8 cellular contexts compared by ENCODE assay signal in the genomic region with DNA sequence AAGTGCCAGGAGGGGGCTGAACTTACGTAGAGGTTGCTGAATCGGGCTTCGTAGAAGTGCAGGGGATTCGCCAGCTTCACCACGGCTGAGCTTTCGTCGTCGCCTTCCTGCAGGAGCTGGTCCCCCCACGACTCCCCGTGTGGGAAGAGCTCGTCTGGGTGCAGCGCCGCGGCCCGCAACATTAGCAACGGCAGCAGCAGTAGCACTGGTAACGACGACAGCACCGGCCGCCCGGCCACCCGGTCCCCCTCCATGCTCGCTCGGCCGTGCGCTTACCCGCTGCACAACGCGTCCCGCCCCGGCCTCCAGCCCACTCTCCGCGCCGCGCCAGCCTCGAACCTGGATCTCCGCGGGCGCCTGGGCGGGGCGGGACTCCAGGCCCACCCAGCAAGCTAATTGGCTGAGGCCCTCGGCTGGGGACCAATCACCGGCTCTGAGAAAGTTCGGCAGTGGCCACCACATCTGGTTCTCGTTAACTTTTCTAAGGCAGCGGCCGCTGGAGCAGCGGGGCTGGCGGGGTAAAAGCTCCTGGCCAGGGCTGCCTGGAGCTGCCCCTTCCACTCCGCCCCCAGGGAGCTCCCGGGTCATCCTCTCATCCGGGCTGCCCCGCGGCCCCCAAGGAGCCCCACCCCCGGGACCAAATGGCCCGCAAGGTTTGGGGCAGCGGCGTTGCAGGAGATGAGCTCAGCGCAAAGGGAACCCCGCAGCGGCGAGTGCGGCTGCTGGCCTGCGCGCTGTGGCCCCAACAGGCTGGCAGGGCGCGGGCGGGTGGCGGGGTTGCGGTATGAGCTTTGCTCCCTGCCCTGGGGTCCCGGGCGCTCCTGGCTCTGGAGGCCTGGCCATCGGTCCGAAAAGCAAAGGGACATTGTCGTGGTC.
A peak's percentile ranks its signal among the peaks of the same experiment; 100 is the strongest.
DNase-seq lines count a peak whose midpoint lies in the region; ATAC-seq and TF ChIP-seq lines count a peak whose summit lies in the region.

Gene NID2, minus strand, starts transcription at position 319 of the 876 bp plus-strand sequence. Its CDS starts 65 bp downstream, at position 254.

- in situ Hi-C loops in brain microvascular endothelial cell (cut with HindIII; ENCODE audit: low pct_ligation_motif_present, low sequenced_read_pairs), result no loop called here

- no peaks in the 10 kb centered on the region for H3K27me3 ChIP-seq in brain microvascular endothelial cell (replicated peaks)

- peak; percentile 7 for TF ChIP-seq CTCF in brain microvascular endothelial cell (IDR thresholded peaks at IDR 0.05; ENCODE audit: low read depth, low read length, missing control alignments)

- DNase-seq in NCI-H748 (lab: John Stamatoyannopoulos, UW; ENCODE audit: unreplicated experiment) (peak; percentile 53), NCI-H748 treated with DMSO at 0.1 percent for 48 hours (lab: John Stamatoyannopoulos, UW) (no peak), brain microvascular endothelial cell (peak; percentile 92), retina (peak; percentile 86), GM19238 (ENCODE audit: insufficient read length, low spot score) (no peak)

- peak within 1 kb of the TSS; percentile 91 for H3K4me3 ChIP-seq in brain microvascular endothelial cell (ENCODE audit: low read depth, low read length)
- peak within 1 kb of the TSS; percentile 63 for H3K4me3 ChIP-seq in iPS-11a (ENCODE audit: low read depth, low read length)

- ATAC-seq in SK-N-SH treated with all-trans-retinoic acid at 6 μM for 48 hours (peak; percentile 90), HG03159 (IDR thresholded peaks at IDR 0.05; ENCODE audit: unreplicated experiment) (no peak)

- H3K27ac ChIP-seq in brain microvascular endothelial cell, result peak within 1 kb of the TSS; percentile 90

- H3K36me3 ChIP-seq in brain microvascular endothelial cell (replicated peaks), result peaks cover 7% of the 10 kb centered on the region

TF ChIP-seq in SK-N-SH treated with all-trans-retinoic acid at 6 μM for 48 hours, 23 proteins besides CTCF, POLR2A, EP300 and RAD21:
- no peak for TF ChIP-seq ZC3H10 (CRISPR knock-in tag; IDR thresholded peaks at IDR 0.05)
- TF ChIP-seq PPARA (CRISPR knock-in tag; IDR thresholded peaks at IDR 0.05; ENCODE audit: borderline replicate concordance), result no peak
- TF ChIP-seq PATZ1 (CRISPR knock-in tag; IDR thresholded peaks at IDR 0.05; ENCODE audit: borderline replicate concordance), result peak; percentile 76; the same call in 1 of the 2 replicates
- no peak for TF ChIP-seq ARNTL (CRISPR knock-in tag; IDR thresholded peaks at IDR 0.05; ENCODE audit: borderline replicate concordance, low read depth)
- TF ChIP-seq, protein P1, sequence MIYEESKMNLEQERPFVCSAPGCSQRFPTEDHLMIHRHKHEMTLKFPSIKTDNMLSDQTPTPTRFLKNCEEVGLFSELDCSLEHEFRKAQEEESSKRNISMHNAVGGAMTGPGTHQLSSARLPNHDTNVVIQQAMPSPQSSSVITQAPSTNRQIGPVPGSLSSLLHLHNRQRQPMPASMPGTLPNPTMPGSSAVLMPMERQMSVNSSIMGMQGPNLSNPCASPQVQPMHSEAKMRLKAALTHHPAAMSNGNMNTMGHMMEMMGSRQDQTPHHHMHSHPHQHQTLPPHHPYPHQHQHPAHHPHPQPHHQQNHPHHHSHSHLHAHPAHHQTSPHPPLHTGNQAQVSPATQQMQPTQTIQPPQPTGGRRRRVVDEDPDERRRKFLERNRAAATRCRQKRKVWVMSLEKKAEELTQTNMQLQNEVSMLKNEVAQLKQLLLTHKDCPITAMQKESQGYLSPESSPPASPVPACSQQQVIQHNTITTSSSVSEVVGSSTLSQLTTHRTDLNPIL (CRISPR knock-in tag; IDR thresholded peaks at IDR 0.05; ENCODE audit: low read depth), result no peak
- no peak for TF ChIP-seq CSDC2 (CRISPR knock-in tag; IDR thresholded peaks at IDR 0.05)
- TF ChIP-seq TCF4 (CRISPR knock-in tag; IDR thresholded peaks at IDR 0.05; ENCODE audit: borderline replicate concordance), result peak; percentile 75

Comparison
In these comparisons a context has a peak if more than half of its experiments do, and no peak if none do; other contexts are left out.
1. DNase-seq: peak in NCI-H748 (single experiment), brain microvascular endothelial cell (single experiment) and retina (single experiment); none in NCI-H748 treated with DMSO at 0.1 percent for 48 hours (single experiment) and GM19238 (single experiment).